20 cellular contexts compared by ENCODE assay signal in genomic region chr16:69830146-69830533, GRCh38.
DNase-seq lines count a peak whose midpoint lies in the region; ATAC-seq and TF ChIP-seq lines count a peak whose summit lies in the region.
"Had no signal": no experiment of that assay in that cellular context is flagged by ENCODE, and none has a peak within 500 bp of the region (broad histone marks: within the 10 kb centered on the region; RNA-seq: fewer than 3 reads in every experiment).

No MANE protein-coding gene starts in this region.

- no peak overlapping the region for H2BK5ac ChIP-seq in H9 (ENCODE audit: insufficient read length, low read length)

- no peak overlapping the region for H2AK5ac ChIP-seq in H9 (ENCODE audit: insufficient read length, low read length)

- ATAC-seq in body of pancreas (no peak), lower lobe of right lung (no peak), esophagus mucosa (no peak)
- ATAC-seq in stimulated activated naive B cell treated with anti-CD40 and anti-IgM and Interleukin-4, amounts not matched to agents 10 μg/mL and 1 μg/mL and 100 μg/mL, for 72 hours (replicated peaks) = no peak
- ATAC-seq: HCT116, sciatic nerve had no signal

- H3K9me3 Mint-ChIP-seq in H9 = no peaks in the 10 kb centered on the region
- H3K9me3 Mint-ChIP-seq in stimulated activated naive B cell treated with anti-CD40 and anti-IgM and Interleukin-4, amounts not matched to agents 10 μg/mL and 1 μg/mL and 100 μg/mL, for 72 hours = no peaks in the 10 kb centered on the region

- no peaks in the 10 kb centered on the region for H3K9me3 ChIP-seq in H9 (ENCODE audit: control insufficient read depth, low read depth, low read length)
- no peaks in the 10 kb centered on the region for H3K9me3 ChIP-seq in body of pancreas
- no peaks in the 10 kb centered on the region for H3K9me3 ChIP-seq in lower lobe of right lung
- no peaks in the 10 kb centered on the region for H3K9me3 ChIP-seq in SJCRH30 (replicated peaks)

- no peaks in the 10 kb centered on the region; the same call in 1 of the 2 replicates for H3K4me1 ChIP-seq in H9 (ENCODE audit: insufficient read depth, low read length)
- H3K4me1 ChIP-seq in body of pancreas = peaks cover 95% of the 10 kb centered on the region
- peaks cover 33% of the 10 kb centered on the region for H3K4me1 ChIP-seq in lower lobe of right lung
- no peaks in the 10 kb centered on the region for H3K4me1 ChIP-seq in SJCRH30

- no peak for TF ChIP-seq CTCF in H9 (conservative IDR thresholded peaks at IDR 0.05)
- TF ChIP-seq CTCF in body of pancreas (IDR thresholded peaks at IDR 0.05) = no peak
- TF ChIP-seq CTCF in lower lobe of right lung (IDR thresholded peaks at IDR 0.05) = no peak

- no peak overlapping the region for H3K56ac ChIP-seq in H9 (ENCODE audit: insufficient read length, low read depth, low read length)

- WGBS in H9 (ENCODE audit: extremely low coverage, insufficient read length, low lambda C conversion rate) = no CpG with 5 or more reads among the region's 5 CpGs
- 98 to 100% methylated on average over 5 of the region's 5 CpGs for WGBS in body of pancreas, 2 donors

- no peak overlapping the region for H2BK20ac ChIP-seq in H9 (ENCODE audit: low read depth, low read length, poor library complexity, severe bottlenecking)

- H4K20me1 ChIP-seq in H9 (ENCODE audit: control insufficient read depth, insufficient read depth, insufficient read length) = no peaks in the 10 kb centered on the region

- no peak overlapping the region for H3T11ph ChIP-seq in H9 (ENCODE audit: low read length)

- no peaks in the 10 kb centered on the region for H3K27me3 ChIP-seq in H9 (ENCODE audit: insufficient read depth, low read length)
- H3K27me3 ChIP-seq in body of pancreas = no peaks in the 10 kb centered on the region
- H3K27me3 ChIP-seq in lower lobe of right lung (ENCODE audit: low read depth) = no peaks in the 10 kb centered on the region
- H3K27me3 ChIP-seq in SJCRH30 = no peaks in the 10 kb centered on the region

- peaks cover 15 to 24% of the 10 kb centered on the region in 2 experiments for H3K4me1 Mint-ChIP-seq in H9
- peaks cover 6 to 16% of the 10 kb centered on the region in 2 donors for H3K4me1 Mint-ChIP-seq in stimulated activated naive B cell treated with anti-CD40 and anti-IgM and Interleukin-4, amounts not matched to agents 10 μg/mL and 1 μg/mL and 100 μg/mL, for 72 hours
- H3K4me1 Mint-ChIP-seq: B cell had no signal

- H2AFZ ChIP-seq in H9 (ENCODE audit: low read length) = no peak overlapping the region

- H4K8ac ChIP-seq in H9 (replicated peaks; ENCODE audit: insufficient read length, low read depth, low read length) = no peak overlapping the region

- no peak overlapping the region for H3K23ac ChIP-seq in H9 (ENCODE audit: insufficient read length, low read depth, low read length)

- H3K79me2 ChIP-seq in H9 (ENCODE audit: insufficient read depth, low read length) = no peaks in the 10 kb centered on the region

- no peak overlapping the region for H3K4me3 ChIP-seq in body of pancreas
- H3K4me3 ChIP-seq in lower lobe of right lung = no peak overlapping the region
- no peak overlapping the region for H3K4me3 ChIP-seq in SJCRH30
- H3K4me3 ChIP-seq: lung had no signal

- H3K27ac Mint-ChIP-seq in H9 = peak overlapping the region in 2 of 3 experiments; percentile 68 to 80; a peak in 2 of 7 replicates
- H3K27ac Mint-ChIP-seq in stimulated activated naive B cell treated with anti-CD40 and anti-IgM and Interleukin-4, amounts not matched to agents 10 μg/mL and 1 μg/mL and 100 μg/mL, for 72 hours = peak overlapping the region; percentile 39
- H3K27ac Mint-ChIP-seq: B cell had no signal

- no peak overlapping the region for H3K18ac ChIP-seq in H9 (ENCODE audit: insufficient read length, low read depth, low read length)

- no peak overlapping the region for H3K14ac ChIP-seq in H9 (ENCODE audit: insufficient read depth, low read length)

- H2BK120ac ChIP-seq in H9 (ENCODE audit: low read depth, low read length, poor library complexity, severe bottlenecking) = no peak overlapping the region

- no peak overlapping the region for H4K91ac ChIP-seq in H9 (ENCODE audit: insufficient read length, low read depth, low read length)

- intact Hi-C loops in body of pancreas (cut with DNase I) = no loop called here
- intact Hi-C loops in lower lobe of right lung (cut with DNase I) = no loop called here

- peaks cover 0 to 2% (median 0%) of the 10 kb centered on the region in 3 experiments; a peak in 2 of 7 replicates for H3K36me3 Mint-ChIP-seq in H9 (ENCODE audit: insufficient read depth in 1 of 3, low read depth in 3 of 3)
- H3K36me3 Mint-ChIP-seq in stimulated activated naive B cell treated with anti-CD40 and anti-IgM and Interleukin-4, amounts not matched to agents 10 μg/mL and 1 μg/mL and 100 μg/mL, for 72 hours = peaks cover 24 to 38% of the 10 kb centered on the region in 2 donors

- H3K36me3 ChIP-seq in body of pancreas (replicated peaks in 1 of 2; ENCODE audit: insufficient read depth in 1 of 2, low read depth in 2 of 2) (no peaks in the 10 kb centered on the region), lower lobe of right lung (peaks cover 6% of the 10 kb centered on the region), SJCRH30 (no peaks in the 10 kb centered on the region)

- H3K4ac ChIP-seq in H9 (ENCODE audit: low read depth, low read length) = no peak overlapping the region

- no peak for TF ChIP-seq POLR2A in body of pancreas (IDR thresholded peaks at IDR 0.05)

- H3K79me1 ChIP-seq in H9 (ENCODE audit: insufficient read depth, low read depth, low read length, poor library complexity, severe bottlenecking) = no peaks in the 10 kb centered on the region

- no peak overlapping the region for H3K4me3 Mint-ChIP-seq in H9
- H3K4me3 Mint-ChIP-seq in stimulated activated naive B cell treated with anti-CD40 and anti-IgM and Interleukin-4, amounts not matched to agents 10 μg/mL and 1 μg/mL and 100 μg/mL, for 72 hours = no peak overlapping the region
- H3K4me3 Mint-ChIP-seq: B cell had no signal

- no peak overlapping the region for H4K5ac ChIP-seq in H9 (ENCODE audit: insufficient read length, low read depth, low read length)

- H3K4me2 ChIP-seq in H9 (ENCODE audit: insufficient read depth, insufficient read length, low read length) = no peak overlapping the region

- no peak overlapping the region for H3K27ac ChIP-seq in H9 (ENCODE audit: insufficient read length, low read depth, low read length)
- peak overlapping the region; percentile 77 to 88 (median 80) for H3K27ac ChIP-seq in body of pancreas
- peak overlapping the region; percentile 8 for H3K27ac ChIP-seq in lower lobe of right lung
- no peak overlapping the region for H3K27ac ChIP-seq in SJCRH30
- H3K27ac ChIP-seq: VCaP had no signal

- H2BK15ac ChIP-seq in H9 (ENCODE audit: low read depth, low read length) = no peak overlapping the region

- H3K9ac ChIP-seq in H9 (ENCODE audit: extremely low read depth, insufficient read length, low read length) = no peak overlapping the region

- H3K23me2 ChIP-seq in H9 (ENCODE audit: insufficient read length, low read depth, low read length, poor library complexity, severe bottlenecking) = no peaks in the 10 kb centered on the region

- DNase-seq in H9 = no peak
- DNase-seq in body of pancreas = no peak
- no peak for DNase-seq in lower lobe of right lung
- DNase-seq in stimulated activated naive B cell treated with anti-CD40 and anti-IgM and Interleukin-4, amounts not matched to agents 10 μg/mL and 1 μg/mL and 100 μg/mL, for 72 hours = no peak
- no peak for DNase-seq in activated CD8-positive, alpha-beta memory T cell treated with anti-CD3 and anti-CD28 coated beads for 24 hours
- no peak for DNase-seq in NCI-H510A treated with DMSO at 0.1 percent for 48 hours (lab: John Stamatoyannopoulos, UW)
- DNase-seq in SJCRH30 = no peak
- DNase-seq: activated gamma-delta T cell treated with Interleukin-2 at 50 U/mL for 16 hours; effector CD8-positive, alpha-beta T cell; GF-D8; NCI-H2029 treated with DMSO at 0.1 percent for 48 hours; NCI-H526 treated with DMSO at 0.1 percent for 48 hours; PC-3; stimulated activated CD4-positive, alpha-beta T cell treated with anti-CD3 and anti-CD28 coated beads, Interleukin-4, amount 100 ng/mL, for 24 hours had no signal

- no peaks in the 10 kb centered on the region for H3K27me3 Mint-ChIP-seq in H9 (ENCODE audit: low read depth)
- H3K27me3 Mint-ChIP-seq in stimulated activated naive B cell treated with anti-CD40 and anti-IgM and Interleukin-4, amounts not matched to agents 10 μg/mL and 1 μg/mL and 100 μg/mL, for 72 hours = no peaks in the 10 kb centered on the region
- H3K27me3 Mint-ChIP-seq: B cell had no signal

- H2BK12ac ChIP-seq in H9 (ENCODE audit: insufficient read length, low read depth, low read length) = no peak overlapping the region

Comparison
In these comparisons a context has a peak if more than half of its experiments do, and no peak if none do; other contexts are left out.
1. H3K27ac ChIP-seq: peak in body of pancreas (4 of 4) and lower lobe of right lung (single experiment); none in H9 (single experiment) and SJCRH30 (single experiment).